15 cellular contexts compared by ENCODE assay signal in genomic region chr12:27550653-27550975, GRCh38. TPM values are rescaled to one million over a fixed set of nuclear protein-coding genes. Genes with fewer than 3 reads are reported as not detected.
DNase-seq lines count a peak whose midpoint lies in the region; ATAC-seq, FAIRE-seq and TF ChIP-seq lines count a peak whose summit lies in the region.
"Had no signal": no experiment of that assay in that cellular context is flagged by ENCODE, and none has a peak within 500 bp of the region (broad histone marks: within the 10 kb centered on the region; RNA-seq: fewer than 3 reads in every experiment).

No MANE protein-coding gene starts in this region.

- no peak overlapping the region for H3K4me3 ChIP-seq in body of pancreas
- peak overlapping the region in 2 of 3 experiments; percentile 54 to 57; a peak in 2 of 6 replicates for H3K4me3 ChIP-seq in HepG2 (replicated peaks in 1 of 3; ENCODE audit: insufficient read depth in 1 of 3, low read depth in 2 of 3, low read length in 3 of 3)
- H3K4me3 ChIP-seq in CD8-positive, alpha-beta T cell (ENCODE audit: low read depth, low read length): no peak overlapping the region

- no TSS peak for BruUV-seq in HepG2 (replicated peaks; lab: Mats Ljungman, UMichigan)

- H3K9me3 ChIP-seq in body of pancreas (no peaks in the 10 kb centered on the region), HepG2 (ENCODE audit: low read length) (no peaks in the 10 kb centered on the region)
- no peaks in the 10 kb centered on the region for H3K9me3 ChIP-seq in CD8-positive, alpha-beta T cell (ENCODE audit: low read length)

- H3K4me2 ChIP-seq in HepG2 (ENCODE audit: low read depth, low read length): peak overlapping the region; percentile 69

- no peaks in the 10 kb centered on the region for H3K36me3 ChIP-seq in body of pancreas (replicated peaks in 1 of 2; ENCODE audit: insufficient read depth in 1 of 2, low read depth in 2 of 2)
- no peaks in the 10 kb centered on the region for H3K36me3 ChIP-seq in HepG2 (replicated peaks in 1 of 2; ENCODE audit: control insufficient read depth in 1 of 2, insufficient read depth in 2 of 2, low read length in 2 of 2)
- H3K36me3 ChIP-seq in CD8-positive, alpha-beta T cell (ENCODE audit: insufficient read depth, low read length): no peaks in the 10 kb centered on the region

- CTCF ChIA-PET in HepG2 (lab: Yijun Ruan, JAX; ENCODE audit: low intra/inter-chr PET ratio, low total read pairs): no interaction called here
- CTCF ChIA-PET in CD8-positive, alpha-beta T cell (lab: Charles Lee): no interaction called here

- H3K36me3 Mint-ChIP-seq in CD8-positive, alpha-beta T cell: no peaks in the 10 kb centered on the region
- H3K36me3 Mint-ChIP-seq: T-cell had no signal

- no peaks in the 10 kb centered on the region for H4K20me1 ChIP-seq in HepG2 (ENCODE audit: insufficient read depth, low read length)

- H3K27ac Mint-ChIP-seq in CD8-positive, alpha-beta T cell: no peak overlapping the region
- H3K27ac Mint-ChIP-seq: activated CD4-positive, alpha-beta T cell treated with anti-CD3 and anti-CD28 coated beads for 36 hours; progenitor cell of endocrine pancreas; T-cell had no signal

- peak overlapping the region in 3 of 4 donors; percentile 70 to 84 (median 78) for H3K27ac ChIP-seq in body of pancreas
- H3K27ac ChIP-seq in HepG2 (ENCODE audit: extremely low read length, insufficient read depth, low read length): peak overlapping the region; percentile 86
- peak overlapping the region; percentile 9 for H3K27ac ChIP-seq in substantia nigra (ENCODE audit: low read depth, low read length, poor library complexity, severe bottlenecking)
- no peak overlapping the region for H3K27ac ChIP-seq in CD8-positive, alpha-beta T cell (ENCODE audit: low read depth, low read length)

- H3K79me2 ChIP-seq in HepG2 (ENCODE audit: insufficient read depth, low read length): peaks cover 31% of the 10 kb centered on the region

- TF ChIP-seq RAD21 in HepG2 (CRISPR knock-in tag; IDR thresholded peaks at IDR 0.05): no peak

- intact Hi-C loops in body of pancreas (cut with DNase I) (no loop called here), HepG2 (cut with micrococcal nuclease; ENCODE audit: unreplicated experiment) (loop anchor here (10.0 kb wide), 1 partner anchor 154 kb away; no protein-coding TSS in a partner anchor)
- intact Hi-C loops in CD8-positive, alpha-beta T cell (cut with DNase I, micrococcal nuclease): no loop called here

- H3K27me3 ChIP-seq in body of pancreas (no peaks in the 10 kb centered on the region), HepG2 (ENCODE audit: control insufficient read depth in 1 of 2, insufficient read depth in 2 of 2, low read length in 2 of 2) (no peaks in the 10 kb centered on the region)
- no peaks in the 10 kb centered on the region for H3K27me3 ChIP-seq in CD8-positive, alpha-beta T cell (ENCODE audit: insufficient read depth, low read length)

- no peak for ATAC-seq in body of pancreas
- no peak for ATAC-seq in HepG2
- no peak for ATAC-seq in CD8-positive, alpha-beta T cell
- ATAC-seq: activated CD4-positive, alpha-beta T cell treated with anti-CD3 and anti-CD28 coated beads for 36 hours; T-cell had no signal

- peak; percentile 57 for DNase-seq in M059J (ENCODE audit: low read depth)
- DNase-seq in body of pancreas: no peak
- no peak for DNase-seq in HepG2 (ENCODE audit: low spot score)
- no peak for DNase-seq in substantia nigra (lab: John Stamatoyannopoulos, UW)
- no peak for DNase-seq in HUDEP-2 (lab: John Stamatoyannopoulos, UW; ENCODE audit: unreplicated experiment in 76 of 76)
- no peak for DNase-seq in CD8-positive, alpha-beta T cell
- DNase-seq in NCI-H526 (lab: John Stamatoyannopoulos, UW): no peak
- no peak for DNase-seq in cortex of kidney (lab: John Stamatoyannopoulos, UW)
- DNase-seq: activated CD4-positive, alpha-beta T cell treated with anti-CD3 and anti-CD28 coated beads for 36 hours; dermis blood vessel endothelial cell; NCI-H510A; stimulated activated CD4-positive, alpha-beta T cell treated with anti-CD3 and anti-CD28 coated beads, Interleukin-4, amount 100 ng/mL, for 1 hour; T-cell had no signal

- no peaks in the 10 kb centered on the region for H3K27me3 Mint-ChIP-seq in CD8-positive, alpha-beta T cell (ENCODE audit: low read depth)
- H3K27me3 Mint-ChIP-seq: progenitor cell of endocrine pancreas had no signal

- TF ChIP-seq EP300 in HepG2 (IDR thresholded peaks at IDR 0.05; ENCODE audit: low read depth in 2 of 2, low read length in 2 of 2) (no peak), HepG2 (CRISPR knock-in tag; IDR thresholded peaks at IDR 0.05; ENCODE audit: borderline replicate concordance) (no peak)

- POLR2A ChIA-PET in HepG2 (lab: Yijun Ruan, JAX): interaction anchor here (1.4 to 5.1 kb wide), 2 partner anchors 24 to 27 kb away, joined by 5 to 65 read pairs; partner anchors contain the start of gene PPFIBP1
- POLR2A ChIA-PET in CD8-positive, alpha-beta T cell (lab: Charles Lee): interaction anchor here (1.2 kb wide), 1 partner anchor 9 kb away, joined by 3 read pairs; no protein-coding TSS in a partner anchor

- no peaks in the 10 kb centered on the region for H3K9me3 Mint-ChIP-seq in CD8-positive, alpha-beta T cell
- H3K9me3 Mint-ChIP-seq: T-cell had no signal

- H2AFZ ChIP-seq in HepG2 (ENCODE audit: low read length): no peak overlapping the region

- TF ChIP-seq POLR2A in body of pancreas (IDR thresholded peaks at IDR 0.05): no peak
- TF ChIP-seq POLR2A in HepG2 (IDR thresholded peaks at IDR 0.05; ENCODE audit: insufficient read depth in 1 of 2, low read depth in 2 of 2, low read length in 2 of 2): no peak

- no peak for TF ChIP-seq CTCF in body of pancreas (IDR thresholded peaks at IDR 0.05)
- no peak for TF ChIP-seq CTCF in HepG2 (CRISPR knock-in tag; IDR thresholded peaks at IDR 0.05)
- no peak for TF ChIP-seq CTCF in CD8-positive, alpha-beta T cell (IDR thresholded peaks at IDR 0.05)

- H3K4me1 ChIP-seq in body of pancreas: peaks cover 54% of the 10 kb centered on the region
- H3K4me1 ChIP-seq in HepG2 (ENCODE audit: insufficient read depth, low read length): peaks cover 82% of the 10 kb centered on the region
- H3K4me1 ChIP-seq in CD8-positive, alpha-beta T cell (ENCODE audit: insufficient read depth, low read length): no peaks in the 10 kb centered on the region

- in situ Hi-C loops in HepG2 (cut with HindIII; ENCODE audit: extremely low pct_ligation_motif_present, low pct_unique_long_range_greater_than_20kb): no loop called here

- H3K4me3 Mint-ChIP-seq in CD8-positive, alpha-beta T cell: no peak overlapping the region
- H3K4me3 Mint-ChIP-seq: activated CD4-positive, alpha-beta T cell treated with anti-CD3 and anti-CD28 coated beads for 36 hours; T-cell had no signal

- H3K9ac ChIP-seq in HepG2 (ENCODE audit: insufficient read depth, low read depth, low read length): peak overlapping the region; percentile 56; the same call in 1 of the 2 replicates

- H3K4me1 Mint-ChIP-seq in CD8-positive, alpha-beta T cell (ENCODE audit: low read depth): no peaks in the 10 kb centered on the region

- FAIRE-seq in HepG2 (lab: Jason Lieb, UNC): peak; percentile 4
- FAIRE-seq: GM12891 had no signal

- 49 to 54% methylated on average over 4 of the region's 4 CpGs for WGBS in body of pancreas, 2 donors
- WGBS in HepG2 (ENCODE audit: low lambda C conversion rate): 59% methylated on average over 4 of the region's 4 CpGs

TF ChIP-seq in HepG2, 621 proteins besides CTCF, POLR2A, EP300 and RAD21 (continues in another document):
- no peak for TF ChIP-seq ZSCAN5A (CRISPR knock-in tag; IDR thresholded peaks at IDR 0.05; ENCODE audit: borderline replicate concordance)
- no peak for TF ChIP-seq FLYWCH1 (CRISPR knock-in tag; IDR thresholded peaks at IDR 0.05)
- no peak for TF ChIP-seq MXI1 (IDR thresholded peaks at IDR 0.05; ENCODE audit: borderline replicate concordance, low read depth, low read length)
- TF ChIP-seq KDM4B (CRISPR knock-in tag; IDR thresholded peaks at IDR 0.05): no peak
- no peak for TF ChIP-seq NFIB (CRISPR knock-in tag; IDR thresholded peaks at IDR 0.05; ENCODE audit: borderline replicate concordance)
- TF ChIP-seq CHD2 (IDR thresholded peaks at IDR 0.05; ENCODE audit: low read depth, low read length): no peak

RNA-seq across cellular contexts. Expression of gene PPFIBP1, which starts 26.6 kb away (rescaled TPM):
- 25.3 and 45.4 TPM in 2 replicates for total RNA-seq in M059J (2014; rRNA removed; shearing (Covaris generic))
- total RNA-seq in body of pancreas (10 to 100 TPM; 63.9 to 67.5 TPM), HepG2 (2016; rRNA removed; fragmentation: Illumina TruSeq; extraction: Trizol) (21.8 and 32.0 TPM in 2 replicates)
- total RNA-seq in HepG2 (2016; cell fraction: cytosol; rRNA removed; fragmentation: Illumina TruSeq; extraction: Trizol; ENCODE audit: low read depth): 6.2 and 6.4 TPM in 2 replicates
- 21.0 and 26.5 TPM in 2 replicates for total RNA-seq in HepG2 (2016; cell fraction: insoluble cytoplasmic fraction; rRNA removed; fragmentation: Illumina TruSeq; extraction: Trizol)
- total RNA-seq in HepG2 (2016; cell fraction: membrane; rRNA removed; fragmentation: Illumina TruSeq; extraction: Trizol): 8.1 and 10.1 TPM in 2 replicates
- total RNA-seq in HepG2 (2016; cell fraction: nucleus; rRNA removed; fragmentation: Illumina TruSeq; extraction: Trizol): 35.3 and 36.6 TPM in 2 replicates
- polyA plus RNA-seq in HepG2 (2011; rRNA removed): 16.2 and 19.6 TPM in 2 replicates
- 6.6 and 10.3 TPM in 2 replicates for polyA plus RNA-seq in HepG2 (2011; cell fraction: cytosol; rRNA removed)
- 19.9 and 28.8 TPM in 2 replicates for polyA plus RNA-seq in HepG2 (2011; cell fraction: nucleus; rRNA removed)
- polyA plus RNA-seq in HepG2 (2012): 14.4 and 17.5 TPM in 2 replicates
- 0.42 and 0.76 TPM in 2 replicates for polyA plus RNA-seq in HepG2 (2016; cell fraction: cytosol; fragmentation: Illumina TruSeq; extraction: Trizol; ENCODE audit: low read depth)
- 13.2 and 13.8 TPM in 2 replicates for polyA plus RNA-seq in HepG2 (2016; cell fraction: insoluble cytoplasmic fraction; fragmentation: Illumina TruSeq; extraction: Trizol; ENCODE audit: low read depth)
- 1.9 and 2.3 TPM in 2 replicates for polyA plus RNA-seq in HepG2 (2016; cell fraction: membrane; fragmentation: Illumina TruSeq; extraction: Trizol; ENCODE audit: low read depth)
- 21.9 and 25.0 TPM in 2 replicates for polyA plus RNA-seq in HepG2 (2016; cell fraction: nucleus; fragmentation: Illumina TruSeq; extraction: Trizol; ENCODE audit: insufficient read depth, low read depth)
- 18.5 and 40.1 TPM in 2 replicates for polyA minus RNA-seq in HepG2 (2011; rRNA and poly(A)+ RNA removed; ENCODE audit: low replicate concordance)
- polyA minus RNA-seq in HepG2 (2011; cell fraction: cytosol; rRNA and poly(A)+ RNA removed): 15.6 and 16.2 TPM in 2 replicates
- polyA minus RNA-seq in HepG2 (2011; cell fraction: nucleus; rRNA and poly(A)+ RNA removed): 89.9 and 122 TPM in 2 replicates
- 1 to 10 TPM; 1.1 to 1.9 TPM for total RNA-seq in CD8-positive, alpha-beta T cell

Comparison
In these comparisons a context has a peak if more than half of its experiments do, and no peak if none do; other contexts are left out.
1. H3K4me3 ChIP-seq: peak in HepG2 (2 of 3); none in body of pancreas (0 of 2) and CD8-positive, alpha-beta T cell (single experiment).